Comparison of ENCODE assay signal across 8 cellular contexts in the genomic region with DNA sequence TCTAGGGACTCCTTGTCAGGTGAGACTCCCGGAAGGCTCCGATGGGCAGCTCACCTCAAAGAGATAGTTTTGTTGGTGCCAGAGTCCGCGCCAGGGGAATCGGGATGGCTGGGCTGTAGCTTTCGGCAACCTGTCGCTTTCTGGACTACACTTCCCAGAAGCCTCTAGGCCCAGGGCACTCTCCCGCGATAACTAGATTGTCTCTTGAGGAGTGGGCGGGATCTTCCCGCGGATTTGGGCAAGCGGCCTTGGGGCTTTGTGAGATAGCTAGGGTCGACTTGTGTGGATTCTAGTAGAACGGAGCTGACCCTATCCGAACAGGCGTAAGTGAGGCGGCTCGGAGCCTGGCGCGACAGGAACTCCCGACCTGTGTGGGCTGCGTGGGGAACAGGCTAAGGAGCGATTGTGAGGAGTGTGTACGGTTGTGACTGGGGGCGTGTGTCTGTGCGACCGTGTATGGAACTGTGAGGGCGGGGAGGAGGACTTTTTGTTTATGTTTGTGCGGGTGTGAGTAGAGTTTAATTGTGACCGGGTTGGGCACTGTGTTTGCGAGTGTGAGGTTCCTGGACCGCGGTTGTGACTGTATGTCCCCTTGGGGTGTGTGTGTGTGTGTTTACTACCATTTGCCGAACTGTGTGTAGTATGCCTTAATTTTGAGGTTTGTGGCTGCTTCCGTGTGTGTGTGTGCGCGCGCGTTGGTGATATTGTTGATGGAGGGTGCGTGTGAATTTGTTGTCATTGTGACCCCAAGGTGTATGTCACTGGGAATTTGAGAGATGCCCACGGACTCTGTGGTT. TPM values are rescaled to one million over a fixed set of nuclear protein-coding genes. Genes with fewer than 3 reads are reported as not detected.
DNase-seq lines count a peak whose midpoint lies in the region; ATAC-seq and TF ChIP-seq lines count a peak whose summit lies in the region.

A gene (plus strand): TSS at position 231 of the 797 bp plus-strand sequence. CDS start 25,955 bp downstream, outside the sequence.

- no peak within 1 kb of the TSS for H3K27ac Mint-ChIP-seq in activated naive CD8-positive, alpha-beta T cell treated with anti-CD3 and anti-CD28 coated beads, Interleukin-2, amount 10 ng/mL, durations not matched to agents 7 days and 5 days

- peak within 1 kb of the TSS; percentile 100 for H2AFZ ChIP-seq in osteoblast (ENCODE audit: low read length)

- peaks cover 50% of the 10 kb centered on the region for H3K36me3 Mint-ChIP-seq in activated naive CD8-positive, alpha-beta T cell treated with anti-CD3 and anti-CD28 coated beads, Interleukin-2, amount 10 ng/mL, durations not matched to agents 7 days and 5 days

- no peaks in the 10 kb centered on the region for H4K20me1 ChIP-seq in osteoblast (ENCODE audit: insufficient read depth, low read length)

- 0% methylated on average over 29 to 42 of the region's 42 CpGs for WGBS in testis, 2 donors

- peak; percentile 95 for ATAC-seq in SK-N-SH treated with all-trans-retinoic acid at 6 μM for 48 hours
- ATAC-seq in activated naive CD8-positive, alpha-beta T cell treated with anti-CD3 and anti-CD28 coated beads, Interleukin-2, amount 10 ng/mL, durations not matched to agents 7 days and 5 days (ENCODE audit: low read depth): peak; percentile 80

- H3K27me3 ChIP-seq in osteoblast (ENCODE audit: insufficient read depth, low read length) (no peaks in the 10 kb centered on the region), testis (no peaks in the 10 kb centered on the region)

- H3K27ac ChIP-seq in osteoblast (ENCODE audit: low read depth, low read length) (peak within 1 kb of the TSS; percentile 75), testis (peak within 1 kb of the TSS; percentile 60 to 84)

- peaks cover 9% of the 10 kb centered on the region for H3K4me1 ChIP-seq in osteoblast (ENCODE audit: insufficient read depth, low read length)
- H3K4me1 ChIP-seq in testis: peaks cover 7% of the 10 kb centered on the region

- H3K4me3 ChIP-seq in HFF-Myc (replicated peaks; ENCODE audit: low read depth, low read length) (peak within 1 kb of the TSS; percentile 73), osteoblast (ENCODE audit: insufficient read depth, low read length) (peak within 1 kb of the TSS; percentile 99), testis (peak within 1 kb of the TSS; percentile 76 to 77)

- no peak for TF ChIP-seq POLR2A in testis (IDR thresholded peaks at IDR 0.05)

- DNase-seq in GM04503 (ENCODE audit: low read depth): peak; percentile 80
- peak; percentile 70 for DNase-seq in HFF-Myc (ENCODE audit: extremely low read depth, low read depth)
- peak; percentile 91 for DNase-seq in NCI-H1092 (lab: John Stamatoyannopoulos, UW)
- DNase-seq in activated naive CD8-positive, alpha-beta T cell treated with anti-CD3 and anti-CD28 coated beads, Interleukin-2, amount 10 ng/mL, durations not matched to agents 7 days and 5 days: peak; percentile 80
- DNase-seq in head of caudate nucleus: peak; percentile 83 to 98 (median 94)
- peak; percentile 94 for DNase-seq in osteoblast (ENCODE audit: insufficient read length, low spot score, missing footprints)
- DNase-seq in testis: peak; percentile 96

- intact Hi-C loops in head of caudate nucleus (cut with DNase I) (loop anchor here (1.0 to 5.0 kb wide), 3 partner anchors 13 to 78 kb away; a partner anchor contains a TSS), testis (cut with DNase I; ENCODE audit: low total_unique reads) (no loop called here)

- POLR2A ChIA-PET in activated naive CD8-positive, alpha-beta T cell treated with anti-CD3 and anti-CD28 coated beads, Interleukin-2, amount 10 ng/mL, durations not matched to agents 7 days and 5 days (lab: Charles Lee): interaction anchor here (0.5 to 3.8 kb wide), 21 partner anchors 9 to 929 kb away, joined by 3 to 75 read pairs (median 7); a partner anchor contains a TSS

- peaks cover 13% of the 10 kb centered on the region for H3K9me3 Mint-ChIP-seq in activated naive CD8-positive, alpha-beta T cell treated with anti-CD3 and anti-CD28 coated beads, Interleukin-2, amount 10 ng/mL, durations not matched to agents 7 days and 5 days

- H3K4me1 Mint-ChIP-seq in activated naive CD8-positive, alpha-beta T cell treated with anti-CD3 and anti-CD28 coated beads, Interleukin-2, amount 10 ng/mL, durations not matched to agents 7 days and 5 days: peaks cover 6% of the 10 kb centered on the region

- peaks cover 11% of the 10 kb centered on the region for H3K79me2 ChIP-seq in osteoblast (ENCODE audit: insufficient read depth, low read length)

- H3K27me3 Mint-ChIP-seq in activated naive CD8-positive, alpha-beta T cell treated with anti-CD3 and anti-CD28 coated beads, Interleukin-2, amount 10 ng/mL, durations not matched to agents 7 days and 5 days: no peaks in the 10 kb centered on the region

- H3K9me3 ChIP-seq in osteoblast (ENCODE audit: low read depth, low read length): no peaks in the 10 kb centered on the region
- H3K9me3 ChIP-seq in testis: no peaks in the 10 kb centered on the region

- H3K36me3 ChIP-seq in osteoblast (ENCODE audit: insufficient read depth, low read length) (no peaks in the 10 kb centered on the region), testis (ENCODE audit: low read depth, missing control alignments) (no peaks in the 10 kb centered on the region)

- peak within 1 kb of the TSS; percentile 99 for H3K4me2 ChIP-seq in osteoblast (ENCODE audit: insufficient read depth, low read length)

- TF ChIP-seq CTCF in HFF-Myc (IDR thresholded peaks at IDR 0.05; ENCODE audit: low read depth, low read length, missing control alignments): no peak
- TF ChIP-seq CTCF in osteoblast (IDR thresholded peaks at IDR 0.05; ENCODE audit: extremely low read depth, low read depth, low read length): no peak
- no peak for TF ChIP-seq CTCF in testis (IDR thresholded peaks at IDR 0.05)

- H3K4me3 Mint-ChIP-seq in activated naive CD8-positive, alpha-beta T cell treated with anti-CD3 and anti-CD28 coated beads, Interleukin-2, amount 10 ng/mL, durations not matched to agents 7 days and 5 days: no peak within 1 kb of the TSS

TF ChIP-seq in SK-N-SH treated with all-trans-retinoic acid at 6 μM for 48 hours, 23 proteins besides CTCF, POLR2A, EP300 and RAD21:
- TF ChIP-seq ARNTL (CRISPR knock-in tag; IDR thresholded peaks at IDR 0.05; ENCODE audit: borderline replicate concordance, low read depth): no peak
- TF ChIP-seq ZFP3 (CRISPR knock-in tag; IDR thresholded peaks at IDR 0.05): peak; percentile 96
- TF ChIP-seq CSDC2 (CRISPR knock-in tag; IDR thresholded peaks at IDR 0.05): no peak
- no peak for TF ChIP-seq ZC3H10 (CRISPR knock-in tag; IDR thresholded peaks at IDR 0.05)
- TF ChIP-seq ESRRG (CRISPR knock-in tag; IDR thresholded peaks at IDR 0.05): no peak

RNA-seq across cellular contexts. Expression of the gene that starts here (rescaled TPM):
- total RNA-seq in activated naive CD8-positive, alpha-beta T cell treated with anti-CD3 and anti-CD28 coated beads, Interleukin-2, amount 10 ng/mL, durations not matched to agents 7 days and 5 days: 10 to 100 TPM; 10.0 to 11.0 TPM
- total RNA-seq in osteoblast (4.7 and 5.3 TPM in 2 replicates), testis (10 to 100 TPM in 1 of 2 donors, 1 to 10 TPM in 1; 9.5 to 14.4 TPM)
- 14.3 TPM for polyA plus RNA-seq in testis (ENCODE audit: insufficient read depth, low read depth, low replicate concordance)

Comparison
In these comparisons a context has a peak if more than half of its experiments do, and no peak if none do; other contexts are left out.
1. Peak in every context shown above with its lines: DNase-seq, ATAC-seq, H3K4me3 ChIP-seq and H3K27ac ChIP-seq.